13 cellular contexts compared by ENCODE assay signal in the genomic region with DNA sequence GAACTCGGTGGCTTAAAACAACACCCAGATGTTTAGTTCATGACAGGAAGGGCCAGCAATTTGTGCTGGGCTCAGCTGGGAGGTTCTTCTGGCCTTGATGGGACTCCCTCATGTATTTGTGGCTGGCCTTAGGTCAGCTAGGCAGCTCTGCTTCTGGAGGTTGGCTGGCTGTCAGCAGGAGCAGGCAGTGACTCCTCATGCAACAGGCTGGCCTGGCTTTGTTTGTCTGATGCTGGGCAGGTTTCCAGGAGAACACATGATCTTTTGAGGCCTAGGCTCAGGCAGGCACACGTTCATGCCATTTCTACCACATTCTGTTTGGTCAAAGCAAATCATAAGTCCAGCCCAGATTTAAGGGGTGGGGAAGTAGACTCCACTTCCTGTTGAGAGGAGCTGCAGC.
DNase-seq lines count a peak whose midpoint lies in the region; ATAC-seq and TF ChIP-seq lines count a peak whose summit lies in the region.
"Had no signal": no experiment of that assay in that cellular context is flagged by ENCODE, and none has a peak within 500 bp of the region (broad histone marks: within the 10 kb centered on the region; RNA-seq: fewer than 3 reads in every experiment).

No MANE protein-coding gene starts in this region.

- TF ChIP-seq POLR2A in breast epithelium (IDR thresholded peaks at IDR 0.05) (no peak), GM18505 (IDR thresholded peaks at IDR 0.05; ENCODE audit: borderline replicate concordance, extremely low read depth, insufficient read depth, insufficient read length) (no peak)

- no peaks in the 10 kb centered on the region for H3K27me3 Mint-ChIP-seq in MCF 10A (ENCODE audit: insufficient read depth, unreplicated experiment)

- POLR2A ChIA-PET in MCF 10A (lab: Yijun Ruan, JAX) = no interaction called here

- no peaks in the 10 kb centered on the region for H3K4me1 ChIP-seq in breast epithelium
- H3K4me1 ChIP-seq: upper lobe of right lung had no signal

- H3K4me3 ChIP-seq in breast epithelium = no peak overlapping the region
- H3K4me3 ChIP-seq: upper lobe of right lung had no signal

- peaks cover 11% of the 10 kb centered on the region for H3K9me3 Mint-ChIP-seq in MCF 10A (ENCODE audit: unreplicated experiment)

- H3K36me3 Mint-ChIP-seq in MCF 10A (ENCODE audit: insufficient read depth, unreplicated experiment) = no peaks in the 10 kb centered on the region

- ATAC-seq in HG02884 (IDR thresholded peaks at IDR 0.05; ENCODE audit: unreplicated experiment) (no peak), GM18505 (IDR thresholded peaks at IDR 0.05; ENCODE audit: unreplicated experiment) (no peak)
- ATAC-seq: T-helper 17 cell, upper lobe of right lung had no signal

- H3K27ac ChIP-seq in breast epithelium = no peak overlapping the region
- peak overlapping the region; percentile 24 for H3K27ac ChIP-seq in epithelial cell of prostate
- H3K27ac ChIP-seq: neutrophil, upper lobe of right lung had no signal

- H3K27ac Mint-ChIP-seq in MCF 10A (ENCODE audit: low read depth, unreplicated experiment) = peak overlapping the region; percentile 77
- H3K27ac Mint-ChIP-seq: activated T-helper 1 cell treated with anti-CD3 and anti-CD28 coated beads, Interleukin-12 subunit alpha, Interleukin-12 subunit beta, Interleukin-2, Interleukin-4 antibody, amounts not matched to agents 30 ng/mL and 10 ng/mL and 1 ng/mL, durations not matched to agents 14 hours and 24 hours and 36 hours; T-helper 17 cell had no signal

- no peak overlapping the region for H3K4me3 Mint-ChIP-seq in MCF 10A (ENCODE audit: unreplicated experiment)
- H3K4me3 Mint-ChIP-seq: activated T-helper 1 cell treated with anti-CD3 and anti-CD28 coated beads, Interleukin-12 subunit alpha, Interleukin-12 subunit beta, Interleukin-2, Interleukin-4 antibody, amounts not matched to agents 30 ng/mL and 10 ng/mL and 1 ng/mL, durations not matched to agents 14 hours and 24 hours and 36 hours; T-helper 17 cell had no signal

- intact Hi-C loops in MCF 10A (cut with micrococcal nuclease) = no loop called here
- intact Hi-C loops in breast epithelium (cut with DNase I; ENCODE audit: low total_unique reads) = no loop called here

- H3K36me3 ChIP-seq in breast epithelium = no peaks in the 10 kb centered on the region
- H3K36me3 ChIP-seq: neutrophil, upper lobe of right lung had no signal

- CTCF ChIA-PET in MCF 10A (lab: Yijun Ruan, JAX) = no interaction called here

- H3K4me1 Mint-ChIP-seq in MCF 10A (ENCODE audit: insufficient read depth, unreplicated experiment) = peaks cover 34% of the 10 kb centered on the region
- H3K4me1 Mint-ChIP-seq: T-helper 17 cell had no signal

- TF ChIP-seq CTCF in MCF 10A (IDR thresholded peaks at IDR 0.05; ENCODE audit: unreplicated experiment) = no peak
- no peak for TF ChIP-seq CTCF in breast epithelium (IDR thresholded peaks at IDR 0.05)

- peaks cover 0 to 13% of the 10 kb centered on the region in 2 donors for H3K27me3 ChIP-seq in breast epithelium
- H3K27me3 ChIP-seq: neutrophil, upper lobe of right lung had no signal

- BruUV-seq in MCF 10A (replicated peaks; lab: Mats Ljungman, UMichigan) = no TSS peak

- H3K9me3 ChIP-seq in breast epithelium = peaks cover 5 to 8% of the 10 kb centered on the region in 2 donors
- H3K9me3 ChIP-seq: neutrophil, upper lobe of right lung had no signal

- DNase-seq in MCF 10A (ENCODE audit: unreplicated experiment) (peak; percentile 90), breast epithelium (ENCODE audit: low spot score in 2 of 2) (no peak), NCI-H524 treated with DMSO at 0.1 percent for 48 hours (lab: John Stamatoyannopoulos, UW) (peak; percentile 4), epithelial cell of prostate (ENCODE audit: low read depth, low spot score) (peak; percentile 79), SIG-M5 (lab: John Stamatoyannopoulos, UW) (no peak), T-helper 1 cell (no peak)
- DNase-seq: NCI-H146, T-helper 17 cell, upper lobe of right lung had no signal

Comparison
In these comparisons a context has a peak if more than half of its experiments do, and no peak if none do; other contexts are left out.
1. DNase-seq: peak in MCF 10A (single experiment), NCI-H524 treated with DMSO at 0.1 percent for 48 hours (single experiment) and epithelial cell of prostate (single experiment); none in breast epithelium (0 of 2), SIG-M5 (single experiment) and T-helper 1 cell (0 of 5).